Comparison of ENCODE assay signal across 18 cellular contexts in the genomic region with DNA sequence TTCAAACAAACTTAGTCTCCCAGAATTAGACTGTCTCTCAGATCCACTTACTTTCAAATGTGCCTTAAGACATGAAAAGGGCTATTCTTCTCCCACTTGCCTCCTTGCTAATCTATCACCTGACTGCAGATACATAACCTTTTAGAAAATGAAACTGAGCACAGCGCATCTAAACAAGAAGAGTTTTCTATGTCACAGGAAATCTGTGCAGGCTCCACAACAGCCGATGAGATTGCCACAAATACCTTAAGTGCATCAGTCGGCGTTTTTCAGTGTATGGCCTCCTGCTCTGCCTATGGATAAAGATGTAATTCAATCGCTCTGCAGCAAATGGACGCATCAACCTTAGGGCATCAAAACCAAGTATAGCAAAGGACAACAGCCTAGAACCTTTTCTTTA.
DNase-seq lines count a peak whose midpoint lies in the region; ATAC-seq, FAIRE-seq and TF ChIP-seq lines count a peak whose summit lies in the region.
"Had no signal": no experiment of that assay in that cellular context is flagged by ENCODE, and none has a peak within 500 bp of the region (broad histone marks: within the 10 kb centered on the region; RNA-seq: fewer than 3 reads in every experiment).

No MANE protein-coding gene starts in this region.

- no peak overlapping the region for H3K4me2 ChIP-seq in HepG2 (ENCODE audit: low read depth, low read length)

- in situ Hi-C loops in HepG2 (cut with HindIII; ENCODE audit: extremely low pct_ligation_motif_present, low pct_unique_long_range_greater_than_20kb), result no loop called here

- no peak overlapping the region for H2AFZ ChIP-seq in HepG2 (ENCODE audit: low read length)

- peaks cover 74% of the 10 kb centered on the region for H3K4me1 Mint-ChIP-seq in activated B cell treated with CpG ODN at 0.5 μM for 24 hours
- H3K4me1 Mint-ChIP-seq in stimulated activated naive CD8-positive, alpha-beta T cell treated with anti-CD3 and anti-CD28 coated beads, Interleukin-15, amount 100 ng/mL, for 72 hours, result peaks cover 82% of the 10 kb centered on the region

- intact Hi-C loops in HepG2 (cut with micrococcal nuclease; ENCODE audit: unreplicated experiment) (no loop called here), right lobe of liver (cut with DNase I) (no loop called here), activated B cell treated with CpG ODN at 0.5 μM for 24 hours (cut with micrococcal nuclease) (no loop called here), esophagus muscularis mucosa (cut with DNase I) (no loop called here)

- ATAC-seq in HepG2 (no peak), right lobe of liver (no peak), activated B cell treated with CpG ODN at 0.5 μM for 24 hours (ENCODE audit: low read depth) (no peak), HG03469 (IDR thresholded peaks at IDR 0.05; ENCODE audit: unreplicated experiment) (no peak)
- peak; percentile 73 for ATAC-seq in stimulated activated naive CD8-positive, alpha-beta T cell treated with anti-CD3 and anti-CD28 coated beads, Interleukin-15, amount 100 ng/mL, for 72 hours
- ATAC-seq: heart right ventricle, right cardiac atrium had no signal

- no peak overlapping the region for H3K9ac ChIP-seq in HepG2 (ENCODE audit: insufficient read depth, low read depth, low read length)

- H3K36me3 ChIP-seq in HepG2 (replicated peaks in 1 of 2; ENCODE audit: control insufficient read depth in 1 of 2, insufficient read depth in 2 of 2, low read length in 2 of 2) (peaks cover 32 to 92% of the 10 kb centered on the region in 2 experiments), right lobe of liver (peaks cover 0 to 50% (median 12%) of the 10 kb centered on the region in 4 donors), esophagus muscularis mucosa (peaks cover 17 to 86% (median 45%) of the 10 kb centered on the region in 4 donors)

- TF ChIP-seq POLR2A in HepG2 (IDR thresholded peaks at IDR 0.05; ENCODE audit: insufficient read depth in 1 of 2, low read depth in 2 of 2, low read length in 2 of 2), result no peak
- TF ChIP-seq POLR2A in right lobe of liver (IDR thresholded peaks at IDR 0.05), result no peak
- no peak for TF ChIP-seq POLR2A in esophagus muscularis mucosa (IDR thresholded peaks at IDR 0.05; ENCODE audit: low read depth)

- H3K9me3 Mint-ChIP-seq in activated B cell treated with CpG ODN at 0.5 μM for 24 hours, result no peaks in the 10 kb centered on the region
- no peaks in the 10 kb centered on the region for H3K9me3 Mint-ChIP-seq in stimulated activated naive CD8-positive, alpha-beta T cell treated with anti-CD3 and anti-CD28 coated beads, Interleukin-15, amount 100 ng/mL, for 72 hours

- no peaks in the 10 kb centered on the region for H4K20me1 ChIP-seq in HepG2 (ENCODE audit: insufficient read depth, low read length)

- H3K4me3 ChIP-seq in HepG2 (replicated peaks in 1 of 3; ENCODE audit: insufficient read depth in 1 of 3, low read depth in 2 of 3, low read length in 3 of 3) (no peak overlapping the region), right lobe of liver (no peak overlapping the region), esophagus muscularis mucosa (no peak overlapping the region)
- H3K4me3 ChIP-seq: heart right ventricle had no signal

- H3K4me1 ChIP-seq in HepG2 (ENCODE audit: insufficient read depth, low read length), result peaks cover 13% of the 10 kb centered on the region
- H3K4me1 ChIP-seq in right lobe of liver, result peaks cover 0 to 11% (median 3%) of the 10 kb centered on the region in 4 donors
- H3K4me1 ChIP-seq in esophagus muscularis mucosa, result peaks cover 26 to 100% (median 97%) of the 10 kb centered on the region in 4 donors

- H3K27ac ChIP-seq in HepG2 (ENCODE audit: extremely low read length, insufficient read depth, low read length) (no peak overlapping the region), right lobe of liver (no peak overlapping the region), esophagus muscularis mucosa (replicated peaks in 1 of 4) (peak overlapping the region; percentile 25 to 77 (median 60))
- H3K27ac ChIP-seq: heart right ventricle had no signal

- H3K27me3 ChIP-seq in HepG2 (ENCODE audit: control insufficient read depth in 1 of 2, insufficient read depth in 2 of 2, low read length in 2 of 2) (no peaks in the 10 kb centered on the region), right lobe of liver (no peaks in the 10 kb centered on the region), esophagus muscularis mucosa (no peaks in the 10 kb centered on the region)
- H3K27me3 ChIP-seq: heart right ventricle had no signal

- POLR2A ChIA-PET in HepG2 (lab: Yijun Ruan, JAX) (no interaction called here), activated B cell treated with CpG ODN at 0.5 μM for 24 hours (lab: Charles Lee) (interaction anchor here (0.7 kb wide), 1 partner anchor 470 kb away, joined by 8 read pairs; no protein-coding TSS in a partner anchor)

- DNase-seq in HepG2 (ENCODE audit: low spot score) (no peak), right lobe of liver (no peak), activated B cell treated with CpG ODN at 0.5 μM for 24 hours (no peak), esophagus muscularis mucosa (ENCODE audit: extremely low spot score) (peak; percentile 37), DMS 273 treated with DMSO at 0.1 percent for 48 hours (lab: John Stamatoyannopoulos, UW) (no peak), NCI-H1436 (lab: John Stamatoyannopoulos, UW) (no peak)
- DNase-seq in stimulated activated naive CD8-positive, alpha-beta T cell treated with anti-CD3 and anti-CD28 coated beads, Interleukin-15, amount 100 ng/mL, for 72 hours, result no peak
- DNase-seq: HCEC 1CT, heart right ventricle, NCI-H1694 treated with DMSO at 0.1 percent for 48 hours, NCI-H446 treated with DMSO at 0.1 percent for 48 hours, occipital lobe, right cardiac atrium, SHP77 treated with DMSO at 0.1 percent for 48 hours, T1000 had no signal

- H3K36me3 Mint-ChIP-seq in activated B cell treated with CpG ODN at 0.5 μM for 24 hours (ENCODE audit: low read depth), result peaks cover 98% of the 10 kb centered on the region

- H3K79me2 ChIP-seq in HepG2 (ENCODE audit: insufficient read depth, low read length), result peaks cover 15% of the 10 kb centered on the region

- H3K9me3 ChIP-seq in HepG2 (ENCODE audit: low read length) (no peaks in the 10 kb centered on the region), right lobe of liver (no peaks in the 10 kb centered on the region), esophagus muscularis mucosa (no peaks in the 10 kb centered on the region)
- H3K9me3 ChIP-seq: heart right ventricle had no signal

- FAIRE-seq in HepG2 (lab: Jason Lieb, UNC), result no peak
- FAIRE-seq: bronchial epithelial cell, keratinocyte had no signal

- CTCF ChIA-PET in HepG2 (lab: Yijun Ruan, JAX; ENCODE audit: low intra/inter-chr PET ratio, low total read pairs), result no interaction called here
- CTCF ChIA-PET in activated B cell treated with CpG ODN at 0.5 μM for 24 hours (lab: Charles Lee), result no interaction called here

- peak overlapping the region; percentile 3 for H3K27ac Mint-ChIP-seq in activated B cell treated with CpG ODN at 0.5 μM for 24 hours
- H3K27ac Mint-ChIP-seq in stimulated activated naive CD8-positive, alpha-beta T cell treated with anti-CD3 and anti-CD28 coated beads, Interleukin-15, amount 100 ng/mL, for 72 hours, result peak overlapping the region; percentile 31 to 34

- TF ChIP-seq EP300 in HepG2 (IDR thresholded peaks at IDR 0.05; ENCODE audit: low read depth in 2 of 2, low read length in 2 of 2) (no peak), HepG2 (CRISPR knock-in tag; IDR thresholded peaks at IDR 0.05; ENCODE audit: borderline replicate concordance) (no peak), esophagus muscularis mucosa (IDR thresholded peaks at IDR 0.05) (no peak)

- no peak for TF ChIP-seq RAD21 in HepG2 (CRISPR knock-in tag; IDR thresholded peaks at IDR 0.05)

- H3K4me3 Mint-ChIP-seq in activated B cell treated with CpG ODN at 0.5 μM for 24 hours, result no peak overlapping the region
- peak overlapping the region in 1 of 2 donors; percentile 34 for H3K4me3 Mint-ChIP-seq in stimulated activated naive CD8-positive, alpha-beta T cell treated with anti-CD3 and anti-CD28 coated beads, Interleukin-15, amount 100 ng/mL, for 72 hours

- no peak for TF ChIP-seq CTCF in HepG2 (CRISPR knock-in tag; IDR thresholded peaks at IDR 0.05)
- no peak for TF ChIP-seq CTCF in right lobe of liver (IDR thresholded peaks at IDR 0.05)
- TF ChIP-seq CTCF in activated B cell treated with CpG ODN at 0.5 μM for 24 hours (IDR thresholded peaks at IDR 0.05), result no peak
- TF ChIP-seq CTCF in esophagus muscularis mucosa (IDR thresholded peaks at IDR 0.05), result no peak

- H3K27me3 Mint-ChIP-seq in activated B cell treated with CpG ODN at 0.5 μM for 24 hours, result no peaks in the 10 kb centered on the region
- H3K27me3 Mint-ChIP-seq in stimulated activated naive CD8-positive, alpha-beta T cell treated with anti-CD3 and anti-CD28 coated beads, Interleukin-15, amount 100 ng/mL, for 72 hours, result no peaks in the 10 kb centered on the region

- BruUV-seq in HepG2 (replicated peaks; lab: Mats Ljungman, UMichigan), result no TSS peak

- WGBS in HepG2 (ENCODE audit: low lambda C conversion rate), result 99% methylated on average over 6 of the region's 6 CpGs
- WGBS in right lobe of liver (ENCODE audit: insufficient coverage, low coverage, low lambda C conversion rate, missing lambda C conversion rate), result 74% methylated on average over 6 of the region's 6 CpGs
- WGBS in esophagus muscularis mucosa, result 87% methylated on average over 6 of the region's 6 CpGs

TF ChIP-seq in HepG2, 621 proteins besides CTCF, POLR2A, EP300 and RAD21 (continues in another document):
- TF ChIP-seq ZNF567 (CRISPR knock-in tag; IDR thresholded peaks at IDR 0.05; ENCODE audit: borderline replicate concordance), result no peak
- TF ChIP-seq MAFF (IDR thresholded peaks at IDR 0.05; ENCODE audit: low read depth, low read length), result peak; percentile 81
- no peak for TF ChIP-seq MLLT10 (CRISPR knock-in tag; IDR thresholded peaks at IDR 0.05)
- TF ChIP-seq SP1 (IDR thresholded peaks at IDR 0.05), result no peak
- no peak for TF ChIP-seq SP1 (CRISPR knock-in tag; IDR thresholded peaks at IDR 0.05)
- TF ChIP-seq MAFK (conservative IDR thresholded peaks at IDR 0.05 in 1 of 2, IDR thresholded peaks at IDR 0.05 in 1 of 2; ENCODE audit: low read length in 2 of 2), result peak; percentile 83 to 92
- TF ChIP-seq ZNF343 (CRISPR knock-in tag; IDR thresholded peaks at IDR 0.05), result no peak
- TF ChIP-seq FLYWCH1 (CRISPR knock-in tag; IDR thresholded peaks at IDR 0.05), result no peak
- TF ChIP-seq THYN1 (CRISPR knock-in tag; IDR thresholded peaks at IDR 0.05; ENCODE audit: borderline replicate concordance, low read depth), result no peak
- no peak for TF ChIP-seq ZNF552 (CRISPR knock-in tag; IDR thresholded peaks at IDR 0.05; ENCODE audit: borderline replicate concordance)
- TF ChIP-seq ZNF235 (CRISPR knock-in tag; IDR thresholded peaks at IDR 0.05; ENCODE audit: borderline replicate concordance), result no peak
- TF ChIP-seq ZNF143 (CRISPR knock-in tag; IDR thresholded peaks at IDR 0.05), result no peak

Comparison
In these comparisons a context has a peak if more than half of its experiments do, and no peak if none do; other contexts are left out.
1. H3K27ac ChIP-seq: peak in esophagus muscularis mucosa (4 of 4); none in HepG2 (single experiment) and right lobe of liver (0 of 3).